9 cellular contexts compared by ENCODE assay signal in the genomic region with DNA sequence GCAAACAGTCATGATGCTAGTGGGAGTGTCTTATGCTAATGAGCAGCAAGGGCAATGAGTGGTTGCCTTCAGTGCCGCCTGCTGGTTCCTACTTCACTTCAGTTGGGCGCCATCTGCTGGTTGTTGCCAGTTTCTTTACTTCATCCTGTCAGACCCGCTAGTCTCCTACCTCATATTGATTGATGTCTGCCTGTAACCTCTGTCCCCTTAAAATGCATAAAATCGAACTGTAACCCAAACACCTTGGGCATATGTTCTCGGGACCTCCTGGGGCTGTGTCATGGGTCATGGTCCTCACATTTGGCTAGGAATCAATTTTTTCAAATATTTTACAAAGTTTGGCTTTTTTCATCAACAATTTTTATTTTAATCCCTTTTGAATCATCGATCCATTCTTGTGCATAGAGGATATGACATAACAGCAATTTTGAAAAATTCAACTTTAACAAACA.
A peak's percentile ranks its signal among the peaks of the same experiment; 100 is the strongest.
DNase-seq lines count a peak whose midpoint lies in the region.
"Had no signal": no experiment of that assay in that cellular context is flagged by ENCODE, and none has a peak within 500 bp of the region (broad histone marks: within the 10 kb centered on the region; RNA-seq: fewer than 3 reads in every experiment).

No MANE protein-coding gene starts in this region.

- H3K36me3 Mint-ChIP-seq in activated naive CD8-positive, alpha-beta T cell treated with anti-CD3 and anti-CD28 coated beads for 36 hours: no peaks in the 10 kb centered on the region

- no peak overlapping the region for H3K27ac Mint-ChIP-seq in activated naive CD8-positive, alpha-beta T cell treated with anti-CD3 and anti-CD28 coated beads for 36 hours
- H3K27ac Mint-ChIP-seq: stimulated activated naive CD8-positive, alpha-beta T cell treated with anti-CD3 and anti-CD28 coated beads, Interleukin-15, Interleukin-2, amounts not matched to agents 100 ng/mL and 50 ng/mL, for 24 hours had no signal

- DNase-seq in DMS79 (lab: John Stamatoyannopoulos, UW): peak; percentile 1
- DNase-seq in DMS79 treated with DMSO at 0.1 percent for 48 hours (lab: John Stamatoyannopoulos, UW): no peak
- DNase-seq in HCEC 1CT: peak; percentile 72
- peak; percentile 79 for DNase-seq in LoVo (ENCODE audit: low spot score)
- DNase-seq in SKM-1 treated with dmso at 0.1 percent for 144 hours (lab: John Stamatoyannopoulos, UW; ENCODE audit: unreplicated experiment): peak; percentile 38
- DNase-seq in activated naive CD8-positive, alpha-beta T cell treated with anti-CD3 and anti-CD28 coated beads for 36 hours: peak; percentile 80
- peak; percentile 81 for DNase-seq in iPS DF 19.7 (ENCODE audit: low read depth, low spot score)
- DNase-seq in stimulated activated CD4-positive, alpha-beta T cell treated with anti-CD3 and anti-CD28 coated beads, Interleukin-1b, Interleukin-23, amount 100 ng/mL, for 1 hour (ENCODE audit: low read depth in 2 of 2): peak; percentile 48 to 82

- no peaks in the 10 kb centered on the region for H3K9me3 Mint-ChIP-seq in activated naive CD8-positive, alpha-beta T cell treated with anti-CD3 and anti-CD28 coated beads for 36 hours
- H3K9me3 Mint-ChIP-seq: stimulated activated naive CD8-positive, alpha-beta T cell treated with anti-CD3 and anti-CD28 coated beads, Interleukin-15, Interleukin-2, amounts not matched to agents 100 ng/mL and 50 ng/mL, for 24 hours had no signal

- no peaks in the 10 kb centered on the region for H3K4me1 Mint-ChIP-seq in activated naive CD8-positive, alpha-beta T cell treated with anti-CD3 and anti-CD28 coated beads for 36 hours

- H3K4me3 Mint-ChIP-seq in activated naive CD8-positive, alpha-beta T cell treated with anti-CD3 and anti-CD28 coated beads for 36 hours: no peak overlapping the region
- H3K4me3 Mint-ChIP-seq: stimulated activated naive CD8-positive, alpha-beta T cell treated with anti-CD3 and anti-CD28 coated beads, Interleukin-15, Interleukin-2, amounts not matched to agents 100 ng/mL and 50 ng/mL, for 24 hours had no signal

- H3K27me3 Mint-ChIP-seq in activated naive CD8-positive, alpha-beta T cell treated with anti-CD3 and anti-CD28 coated beads for 36 hours: peaks cover 73% of the 10 kb centered on the region
